In the genomic region with DNA sequence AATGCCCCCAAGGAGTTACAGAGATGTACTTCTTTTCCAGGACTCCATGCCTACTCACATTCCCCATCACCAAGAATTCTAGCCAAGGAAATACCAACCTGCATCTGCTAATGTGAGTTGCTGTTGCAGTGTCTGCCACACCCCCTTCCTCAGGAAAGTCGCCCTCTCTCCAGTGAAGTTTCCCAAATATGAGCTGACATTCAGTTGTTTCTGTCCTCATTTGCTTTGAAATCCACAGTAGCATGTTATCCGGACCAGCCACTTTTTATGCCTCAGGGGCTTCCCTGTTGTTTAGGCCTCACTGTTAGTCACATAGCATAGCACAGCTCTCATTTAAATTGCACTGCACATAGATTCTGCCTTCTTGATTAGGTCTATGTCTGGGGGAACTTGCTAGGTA, we compare ENCODE assay signal across 21 cellular contexts.
"Had no signal": no experiment of that assay in that cellular context is flagged by ENCODE, and none has a peak within 500 bp of the region (broad histone marks: within the 10 kb centered on the region; RNA-seq: fewer than 3 reads in every experiment).

No MANE protein-coding gene starts in this region.

- DNase-seq: activated CD4-positive, alpha-beta T cell treated with anti-CD3 and anti-CD28 coated beads for 48 hours; activated CD4-positive, alpha-beta T cell treated with anti-CD3 and anti-CD28 coated beads, Interleukin-2, amount 50 U/mL, for 4 hours; activated CD4-positive, CD25-positive, alpha-beta regulatory T cell treated with anti-CD3 and anti-CD28 coated beads, Interleukin-2, amount 50 U/mL, for 72 hours; activated CD8-positive, alpha-beta memory T cell treated with anti-CD3 and anti-CD28 coated beads, Interleukin-2, amount 10 ng/mL, durations not matched to agents 7 days and 5 days; activated effector memory CD4-positive, alpha-beta T cell treated with Interleukin-2 at 50 U/mL for 16 hours; activated naive CD4-positive, alpha-beta T cell; activated T-cell treated with anti-CD3 and anti-CD28 coated beads, Interleukin-2, amount 50 U/mL, for 24 hours; aorta; caudate nucleus; MM.1S; NCI-H146; NCI-H187 treated with DMSO at 0.1 percent for 48 hours; NCI-H2171; NCI-H345; NCI-H510A; NCI-H526 treated with DMSO at 0.1 percent for 48 hours; SHP77 had no signal

- H3K9me3 Mint-ChIP-seq: activated naive CD4-positive, alpha-beta T cell treated with anti-CD3 and anti-CD28 coated beads, Interleukin-2, amount 50 U/mL, for 24 hours; activated T-cell treated with anti-CD3 and anti-CD28 coated beads, Interleukin-2, amount 50 U/mL, for 24 hours; activated T-helper 1 cell treated with anti-CD3 and anti-CD28 coated beads, Interleukin-12 subunit alpha, Interleukin-12 subunit beta, Interleukin-2, Interleukin-4 antibody, amounts not matched to agents 30 ng/mL and 10 ng/mL and 1 ng/mL, durations not matched to agents 14 hours and 24 hours and 36 hours; T-helper 1 cell treated with Interleukin-12 subunit alpha and Interleukin-12 subunit beta and Interleukin-4 antibody, amounts not matched to agents 30 μg/mL and 1 μg/mL, for 36 hours had no signal

- H3K4me1 Mint-ChIP-seq: activated CD8-positive, alpha-beta memory T cell treated with anti-CD3 and anti-CD28 coated beads, Interleukin-2, amount 10 ng/mL, durations not matched to agents 7 days and 5 days had no signal

- H3K27ac Mint-ChIP-seq: activated CD8-positive, alpha-beta memory T cell treated with anti-CD3 and anti-CD28 coated beads, Interleukin-2, amount 10 ng/mL, durations not matched to agents 7 days and 5 days; activated naive CD4-positive, alpha-beta T cell treated with anti-CD3 and anti-CD28 coated beads, Interleukin-2, amount 50 U/mL, for 24 hours; activated T-cell treated with anti-CD3 and anti-CD28 coated beads, Interleukin-2, amount 50 U/mL, for 24 hours; activated T-helper 1 cell treated with anti-CD3 and anti-CD28 coated beads, Interleukin-12 subunit alpha, Interleukin-12 subunit beta, Interleukin-2, Interleukin-4 antibody, amounts not matched to agents 30 ng/mL and 10 ng/mL and 1 ng/mL, durations not matched to agents 14 hours and 24 hours and 36 hours; T-helper 1 cell treated with Interleukin-12 subunit alpha and Interleukin-12 subunit beta and Interleukin-4 antibody, amounts not matched to agents 30 μg/mL and 1 μg/mL, for 36 hours had no signal

- ATAC-seq: activated CD8-positive, alpha-beta memory T cell treated with anti-CD3 and anti-CD28 coated beads, Interleukin-2, amount 10 ng/mL, durations not matched to agents 7 days and 5 days; Panc1 had no signal

- H3K36me3 Mint-ChIP-seq: activated CD8-positive, alpha-beta memory T cell treated with anti-CD3 and anti-CD28 coated beads, Interleukin-2, amount 10 ng/mL, durations not matched to agents 7 days and 5 days; activated naive CD4-positive, alpha-beta T cell treated with anti-CD3 and anti-CD28 coated beads, Interleukin-2, amount 50 U/mL, for 24 hours had no signal

- H3K4me3 Mint-ChIP-seq: activated CD8-positive, alpha-beta memory T cell treated with anti-CD3 and anti-CD28 coated beads, Interleukin-2, amount 10 ng/mL, durations not matched to agents 7 days and 5 days; activated naive CD4-positive, alpha-beta T cell treated with anti-CD3 and anti-CD28 coated beads, Interleukin-2, amount 50 U/mL, for 24 hours; activated T-cell treated with anti-CD3 and anti-CD28 coated beads, Interleukin-2, amount 50 U/mL, for 24 hours; activated T-helper 1 cell treated with anti-CD3 and anti-CD28 coated beads, Interleukin-12 subunit alpha, Interleukin-12 subunit beta, Interleukin-2, Interleukin-4 antibody, amounts not matched to agents 30 ng/mL and 10 ng/mL and 1 ng/mL, durations not matched to agents 14 hours and 24 hours and 36 hours; T-helper 1 cell treated with Interleukin-12 subunit alpha and Interleukin-12 subunit beta and Interleukin-4 antibody, amounts not matched to agents 30 μg/mL and 1 μg/mL, for 36 hours had no signal
